1 cellular context compared by ENCODE assay signal in the genomic region with DNA sequence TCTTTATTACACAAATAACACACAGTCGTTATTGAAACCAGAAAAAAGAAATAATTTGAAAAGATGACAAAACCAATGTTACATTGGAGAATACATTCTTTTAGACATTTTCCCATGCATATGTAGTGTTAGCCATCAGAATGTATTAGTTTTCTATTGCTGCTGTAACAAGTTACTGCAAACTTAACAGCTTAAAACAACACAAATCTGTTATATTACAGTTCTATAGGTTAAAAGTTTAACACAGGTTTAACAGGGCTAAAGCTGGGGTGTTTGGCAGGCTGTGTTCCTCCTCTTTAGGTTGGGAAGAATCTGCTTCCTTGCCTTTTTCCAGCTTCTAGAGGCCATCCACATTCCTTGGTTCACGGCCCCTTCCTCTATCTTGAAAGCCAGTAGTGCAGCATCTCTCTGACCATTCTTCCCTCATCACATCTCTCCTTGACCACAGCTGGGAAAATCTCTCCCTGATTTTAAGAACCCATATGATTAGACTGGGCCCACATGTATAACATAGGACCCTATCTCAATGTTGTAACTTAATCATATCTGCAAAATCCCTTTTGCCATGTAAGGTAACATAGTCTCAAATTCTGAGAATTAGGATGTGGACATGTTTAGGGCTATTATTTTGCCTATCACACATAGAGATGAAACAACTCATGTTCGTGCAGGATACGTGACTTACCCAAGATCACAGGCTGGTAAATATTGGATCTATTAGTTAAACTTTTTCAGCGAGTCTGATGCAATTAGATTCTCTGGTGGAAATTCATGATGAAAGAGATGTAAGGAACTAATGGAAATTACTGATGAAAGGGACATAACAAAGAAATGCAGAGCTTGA.
TF ChIP-seq lines count a peak whose summit lies in the region.

No MANE protein-coding gene starts in this region.

TF ChIP-seq in HepG2, 621 proteins besides CTCF, POLR2A, EP300 and RAD21 (continued from another document):
- TF ChIP-seq ARNT (IDR thresholded peaks at IDR 0.05) (peak; percentile 60; the same call in 1 of the 2 replicates), ZFX (CRISPR knock-in tag; IDR thresholded peaks at IDR 0.05; ENCODE audit: low read depth) (peak; percentile 24; the same call in 1 of the 2 replicates), ZSCAN9 (CRISPR knock-in tag; IDR thresholded peaks at IDR 0.05; ENCODE audit: borderline replicate concordance) (0 out of 2 replicates have a peak, but pooled peaks have one; percentile 37), KLF9 (CRISPR knock-in tag; IDR thresholded peaks at IDR 0.05; ENCODE audit: low read depth) (peak; percentile 75), SMAD3 (CRISPR knock-in tag; IDR thresholded peaks at IDR 0.05) (peak; percentile 72; the same call in 1 of the 2 replicates), LCORL (IDR thresholded peaks at IDR 0.05) (no peak), LCORL (CRISPR knock-in tag; IDR thresholded peaks at IDR 0.05) (peak; percentile 28; the same call in 1 of the 2 replicates), GABPA (IDR thresholded peaks at IDR 0.05; ENCODE audit: low read depth, low read length) (no peak), GABPA (CRISPR knock-in tag; IDR thresholded peaks at IDR 0.05; ENCODE audit: low read depth) (peak; percentile 7; the same call in 1 of the 2 replicates), ATF7-NPFF (CRISPR knock-in tag; IDR thresholded peaks at IDR 0.05; ENCODE audit: low read depth) (no peak; the same call in 1 of the 2 replicates), ZNF383 (CRISPR knock-in tag; IDR thresholded peaks at IDR 0.05; ENCODE audit: borderline replicate concordance) (0 out of 2 replicates have a peak, but pooled peaks have one; percentile 41), ZNF317 (CRISPR knock-in tag; IDR thresholded peaks at IDR 0.05) (peak; percentile 40; the same call in 1 of the 2 replicates), ATF1 (CRISPR knock-in tag; IDR thresholded peaks at IDR 0.05) (0 out of 2 replicates have a peak, but pooled peaks have one; percentile 39), ZBTB20 (CRISPR knock-in tag; IDR thresholded peaks at IDR 0.05; ENCODE audit: borderline replicate concordance, low read depth) (peak; percentile 58; the same call in 1 of the 2 replicates), ZNF773 (CRISPR knock-in tag; IDR thresholded peaks at IDR 0.05; ENCODE audit: borderline replicate concordance) (no peak), CHD4 (IDR thresholded peaks at IDR 0.05; ENCODE audit: borderline replicate concordance, low read length) (peak; percentile 88), CEBPB (IDR thresholded peaks at IDR 0.05; ENCODE audit: borderline replicate concordance, low read depth, low read length) (peak; percentile 96), ZNF441 (CRISPR knock-in tag; IDR thresholded peaks at IDR 0.05; ENCODE audit: borderline replicate concordance) (0 out of 2 replicates have a peak, but pooled peaks have one; percentile 15), NR2F2 (IDR thresholded peaks at IDR 0.05; ENCODE audit: borderline replicate concordance, low read depth) (peak; percentile 80), ZNF816 (CRISPR knock-in tag; IDR thresholded peaks at IDR 0.05; ENCODE audit: borderline replicate concordance) (peak; percentile 85; the same call in 1 of the 2 replicates), SP4 (CRISPR knock-in tag; IDR thresholded peaks at IDR 0.05) (no peak), ZNF12 (CRISPR knock-in tag; IDR thresholded peaks at IDR 0.05) (peak; percentile 100), MED13 (CRISPR knock-in tag; IDR thresholded peaks at IDR 0.05) (peak; percentile 79; the same call in 1 of the 2 replicates), JUND (CRISPR knock-in tag; IDR thresholded peaks at IDR 0.05) (0 out of 2 replicates have a peak, but pooled peaks have one; percentile 17), KDM2A (CRISPR knock-in tag; IDR thresholded peaks at IDR 0.05; ENCODE audit: borderline replicate concordance, low read depth) (no peak), TCF7 (IDR thresholded peaks at IDR 0.05; ENCODE audit: low read depth) (peak; percentile 98), HMG20B (CRISPR knock-in tag; conservative IDR thresholded peaks at IDR 0.05) (peak; percentile 53; the same call in 1 of the 2 replicates), TRIM24 (CRISPR knock-in tag; IDR thresholded peaks at IDR 0.05) (peak; percentile 91), HMG20A (CRISPR knock-in tag; IDR thresholded peaks at IDR 0.05; ENCODE audit: borderline replicate concordance) (no peak; the same call in 1 of the 2 replicates), GFI1 (CRISPR knock-in tag; IDR thresholded peaks at IDR 0.05; ENCODE audit: borderline replicate concordance) (no peak), ZEB1 (IDR thresholded peaks at IDR 0.05; ENCODE audit: insufficient replicate concordance, low read depth) (peak; percentile 27), CCDC6 (CRISPR knock-in tag; IDR thresholded peaks at IDR 0.05) (0 out of 2 replicates have a peak, but pooled peaks have one; percentile 1), NR2F6 (IDR thresholded peaks at IDR 0.05) (no peak; the same call in 1 of the 2 replicates), NR2F6 (CRISPR knock-in tag; IDR thresholded peaks at IDR 0.05) (peak; percentile 90)
- TF ChIP-seq, protein P1, sequence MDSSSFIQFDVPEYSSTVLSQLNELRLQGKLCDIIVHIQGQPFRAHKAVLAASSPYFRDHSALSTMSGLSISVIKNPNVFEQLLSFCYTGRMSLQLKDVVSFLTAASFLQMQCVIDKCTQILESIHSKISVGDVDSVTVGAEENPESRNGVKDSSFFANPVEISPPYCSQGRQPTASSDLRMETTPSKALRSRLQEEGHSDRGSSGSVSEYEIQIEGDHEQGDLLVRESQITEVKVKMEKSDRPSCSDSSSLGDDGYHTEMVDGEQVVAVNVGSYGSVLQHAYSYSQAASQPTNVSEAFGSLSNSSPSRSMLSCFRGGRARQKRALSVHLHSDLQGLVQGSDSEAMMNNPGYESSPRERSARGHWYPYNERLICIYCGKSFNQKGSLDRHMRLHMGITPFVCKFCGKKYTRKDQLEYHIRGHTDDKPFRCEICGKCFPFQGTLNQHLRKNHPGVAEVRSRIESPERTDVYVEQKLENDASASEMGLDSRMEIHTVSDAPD (CRISPR knock-in tag; IDR thresholded peaks at IDR 0.05): peak; percentile 25; the same call in 1 of the 2 replicates
- TF ChIP-seq, protein P2, sequence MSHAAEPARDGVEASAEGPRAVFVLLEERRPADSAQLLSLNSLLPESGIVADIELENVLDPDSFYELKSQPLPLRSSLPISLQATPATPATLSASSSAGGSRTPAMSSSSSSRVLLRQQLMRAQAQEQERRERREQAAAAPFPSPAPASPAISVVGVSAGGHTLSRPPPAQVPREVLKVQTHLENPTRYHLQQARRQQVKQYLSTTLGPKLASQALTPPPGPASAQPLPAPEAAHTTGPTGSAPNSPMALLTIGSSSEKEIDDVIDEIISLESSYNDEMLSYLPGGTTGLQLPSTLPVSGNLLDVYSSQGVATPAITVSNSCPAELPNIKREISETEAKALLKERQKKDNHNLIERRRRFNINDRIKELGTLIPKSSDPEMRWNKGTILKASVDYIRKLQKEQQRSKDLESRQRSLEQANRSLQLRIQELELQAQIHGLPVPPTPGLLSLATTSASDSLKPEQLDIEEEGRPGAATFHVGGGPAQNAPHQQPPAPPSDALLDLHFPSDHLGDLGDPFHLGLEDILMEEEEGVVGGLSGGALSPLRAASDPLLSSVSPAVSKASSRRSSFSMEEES (CRISPR knock-in tag; IDR thresholded peaks at IDR 0.05): peak; percentile 93; the same call in 1 of the 2 replicates
- TF ChIP-seq, protein P3, sequence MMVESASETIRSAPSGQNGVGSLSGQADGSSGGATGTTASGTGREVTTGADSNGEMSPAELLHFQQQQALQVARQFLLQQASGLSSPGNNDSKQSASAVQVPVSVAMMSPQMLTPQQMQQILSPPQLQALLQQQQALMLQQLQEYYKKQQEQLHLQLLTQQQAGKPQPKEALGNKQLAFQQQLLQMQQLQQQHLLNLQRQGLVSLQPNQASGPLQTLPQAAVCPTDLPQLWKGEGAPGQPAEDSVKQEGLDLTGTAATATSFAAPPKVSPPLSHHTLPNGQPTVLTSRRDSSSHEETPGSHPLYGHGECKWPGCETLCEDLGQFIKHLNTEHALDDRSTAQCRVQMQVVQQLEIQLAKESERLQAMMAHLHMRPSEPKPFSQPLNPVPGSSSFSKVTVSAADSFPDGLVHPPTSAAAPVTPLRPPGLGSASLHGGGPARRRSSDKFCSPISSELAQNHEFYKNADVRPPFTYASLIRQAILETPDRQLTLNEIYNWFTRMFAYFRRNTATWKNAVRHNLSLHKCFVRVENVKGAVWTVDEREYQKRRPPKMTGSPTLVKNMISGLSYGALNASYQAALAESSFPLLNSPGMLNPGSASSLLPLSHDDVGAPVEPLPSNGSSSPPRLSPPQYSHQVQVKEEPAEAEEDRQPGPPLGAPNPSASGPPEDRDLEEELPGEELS (CRISPR knock-in tag; IDR thresholded peaks at IDR 0.05): peak; percentile 80
- TF ChIP-seq, protein P4, sequence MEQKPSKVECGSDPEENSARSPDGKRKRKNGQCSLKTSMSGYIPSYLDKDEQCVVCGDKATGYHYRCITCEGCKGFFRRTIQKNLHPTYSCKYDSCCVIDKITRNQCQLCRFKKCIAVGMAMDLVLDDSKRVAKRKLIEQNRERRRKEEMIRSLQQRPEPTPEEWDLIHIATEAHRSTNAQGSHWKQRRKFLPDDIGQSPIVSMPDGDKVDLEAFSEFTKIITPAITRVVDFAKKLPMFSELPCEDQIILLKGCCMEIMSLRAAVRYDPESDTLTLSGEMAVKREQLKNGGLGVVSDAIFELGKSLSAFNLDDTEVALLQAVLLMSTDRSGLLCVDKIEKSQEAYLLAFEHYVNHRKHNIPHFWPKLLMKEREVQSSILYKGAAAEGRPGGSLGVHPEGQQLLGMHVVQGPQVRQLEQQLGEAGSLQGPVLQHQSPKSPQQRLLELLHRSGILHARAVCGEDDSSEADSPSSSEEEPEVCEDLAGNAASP (CRISPR knock-in tag; IDR thresholded peaks at IDR 0.05; ENCODE audit: borderline replicate concordance): peak; percentile 48; the same call in 1 of the 2 replicates
- TF ChIP-seq, protein P5, sequence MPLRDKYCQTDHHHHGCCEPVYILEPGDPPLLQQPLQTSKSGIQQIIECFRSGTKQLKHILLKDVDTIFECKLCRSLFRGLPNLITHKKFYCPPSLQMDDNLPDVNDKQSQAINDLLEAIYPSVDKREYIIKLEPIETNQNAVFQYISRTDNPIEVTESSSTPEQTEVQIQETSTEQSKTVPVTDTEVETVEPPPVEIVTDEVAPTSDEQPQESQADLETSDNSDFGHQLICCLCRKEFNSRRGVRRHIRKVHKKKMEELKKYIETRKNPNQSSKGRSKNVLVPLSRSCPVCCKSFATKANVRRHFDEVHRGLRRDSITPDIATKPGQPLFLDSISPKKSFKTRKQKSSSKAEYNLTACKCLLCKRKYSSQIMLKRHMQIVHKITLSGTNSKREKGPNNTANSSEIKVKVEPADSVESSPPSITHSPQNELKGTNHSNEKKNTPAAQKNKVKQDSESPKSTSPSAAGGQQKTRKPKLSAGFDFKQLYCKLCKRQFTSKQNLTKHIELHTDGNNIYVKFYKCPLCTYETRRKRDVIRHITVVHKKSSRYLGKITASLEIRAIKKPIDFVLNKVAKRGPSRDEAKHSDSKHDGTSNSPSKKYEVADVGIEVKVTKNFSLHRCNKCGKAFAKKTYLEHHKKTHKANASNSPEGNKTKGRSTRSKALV (CRISPR knock-in tag; IDR thresholded peaks at IDR 0.05): no peak
- TF ChIP-seq, protein P6, sequence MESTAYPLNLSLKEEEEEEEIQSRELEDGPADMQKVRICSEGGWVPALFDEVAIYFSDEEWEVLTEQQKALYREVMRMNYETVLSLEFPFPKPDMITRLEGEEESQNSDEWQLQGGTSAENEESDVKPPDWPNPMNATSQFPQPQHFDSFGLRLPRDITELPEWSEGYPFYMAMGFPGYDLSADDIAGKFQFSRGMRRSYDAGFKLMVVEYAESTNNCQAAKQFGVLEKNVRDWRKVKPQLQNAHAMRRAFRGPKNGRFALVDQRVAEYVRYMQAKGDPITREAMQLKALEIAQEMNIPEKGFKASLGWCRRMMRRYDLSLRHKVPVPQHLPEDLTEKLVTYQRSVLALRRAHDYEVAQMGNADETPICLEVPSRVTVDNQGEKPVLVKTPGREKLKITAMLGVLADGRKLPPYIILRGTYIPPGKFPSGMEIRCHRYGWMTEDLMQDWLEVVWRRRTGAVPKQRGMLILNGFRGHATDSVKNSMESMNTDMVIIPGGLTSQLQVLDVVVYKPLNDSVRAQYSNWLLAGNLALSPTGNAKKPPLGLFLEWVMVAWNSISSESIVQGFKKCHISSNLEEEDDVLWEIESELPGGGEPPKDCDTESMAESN (CRISPR knock-in tag; conservative IDR thresholded peaks at IDR 0.05): peak; percentile 53; the same call in 1 of the 2 replicates
- TF ChIP-seq, protein P7, sequence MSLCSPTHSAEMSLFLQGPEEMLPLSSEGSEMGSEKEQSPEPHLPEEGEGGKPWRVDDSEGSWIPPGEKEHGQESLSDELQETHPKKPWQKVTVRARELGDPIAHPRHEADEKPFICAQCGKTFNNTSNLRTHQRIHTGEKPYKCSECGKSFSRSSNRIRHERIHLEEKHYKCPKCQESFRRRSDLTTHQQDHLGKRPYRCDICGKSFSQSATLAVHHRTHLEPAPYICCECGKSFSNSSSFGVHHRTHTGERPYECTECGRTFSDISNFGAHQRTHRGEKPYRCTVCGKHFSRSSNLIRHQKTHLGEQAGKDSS (CRISPR knock-in tag; IDR thresholded peaks at IDR 0.05; ENCODE audit: borderline replicate concordance, low read depth): 0 out of 2 replicates have a peak, but pooled peaks have one; percentile 5
- TF ChIP-seq, protein P8, sequence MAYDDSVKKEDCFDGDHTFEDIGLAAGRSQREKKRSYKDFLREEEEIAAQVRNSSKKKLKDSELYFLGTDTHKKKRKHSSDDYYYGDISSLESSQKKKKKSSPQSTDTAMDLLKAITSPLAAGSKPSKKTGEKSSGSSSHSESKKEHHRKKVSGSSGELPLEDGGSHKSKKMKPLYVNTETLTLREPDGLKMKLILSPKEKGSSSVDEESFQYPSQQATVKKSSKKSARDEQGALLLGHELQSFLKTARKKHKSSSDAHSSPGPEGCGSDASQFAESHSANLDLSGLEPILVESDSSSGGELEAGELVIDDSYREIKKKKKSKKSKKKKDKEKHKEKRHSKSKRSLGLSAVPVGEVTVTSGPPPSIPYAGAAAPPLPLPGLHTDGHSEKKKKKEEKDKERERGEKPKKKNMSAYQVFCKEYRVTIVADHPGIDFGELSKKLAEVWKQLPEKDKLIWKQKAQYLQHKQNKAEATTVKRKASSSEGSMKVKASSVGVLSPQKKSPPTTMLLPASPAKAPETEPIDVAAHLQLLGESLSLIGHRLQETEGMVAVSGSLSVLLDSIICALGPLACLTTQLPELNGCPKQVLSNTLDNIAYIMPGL (CRISPR knock-in tag; IDR thresholded peaks at IDR 0.05; ENCODE audit: borderline replicate concordance in 1 of 2, low read depth in 1 of 2): peak in 1 of 2 experiments; percentile 24; a peak in 1 of 4 replicates
